In genomic region chr1:7221823-7222462, GRCh38 we compare ENCODE assay signal across 34 cellular contexts.
DNase-seq lines count a peak whose midpoint lies in the region; ATAC-seq, FAIRE-seq and TF ChIP-seq lines count a peak whose summit lies in the region.
"Had no signal": no experiment of that assay in that cellular context is flagged by ENCODE, and none has a peak within 500 bp of the region (broad histone marks: within the 10 kb centered on the region; RNA-seq: fewer than 3 reads in every experiment).

No MANE protein-coding gene starts in this region.

- ATAC-seq in A549: no peak
- ATAC-seq in IMR-90 (ENCODE audit: low read depth): peak; percentile 16; the same call in 1 of the 2 replicates
- ATAC-seq: activated CD8-positive, alpha-beta T cell treated with anti-CD3 and anti-CD28 coated beads for 36 hours; left colon; psoas muscle; SK-N-SH treated with all-trans-retinoic acid at 6 μM for 48 hours; stimulated activated memory B cell treated with anti-CD40 and anti-IgM and Interleukin-4, amounts not matched to agents 10 μg/mL and 1 μg/mL and 100 μg/mL, for 72 hours; T-helper 17 cell had no signal

- H2BK20ac ChIP-seq in IMR-90 (ENCODE audit: low read depth, low read length): peak overlapping the region; percentile 88

- CTCF ChIA-PET in A549 (lab: Yijun Ruan, JAX) (no interaction called here), IMR-90 (lab: Yijun Ruan, JAX) (interaction anchor here (0.7 kb wide), 1 partner anchor 27 kb away, joined by 3 read pairs; no protein-coding TSS in a partner anchor), MCF 10A (lab: Yijun Ruan, JAX) (interaction anchor here (0.6 to 2.4 kb wide), 2 partner anchors 179 to 419 kb away, joined by 3 to 9 read pairs; no protein-coding TSS in a partner anchor)

- dilution Hi-C loops in IMR-90 (cut with HindIII; ENCODE audit: low sequenced_read_pairs, unreplicated experiment): no loop called here

- POLR2A ChIA-PET in A549 (lab: Yijun Ruan, JAX): no interaction called here
- POLR2A ChIA-PET in IMR-90 (lab: Charles Lee; ENCODE audit: unreplicated experiment): no interaction called here
- POLR2A ChIA-PET in MCF 10A (lab: Yijun Ruan, JAX): no interaction called here

- H3K23ac ChIP-seq in IMR-90 (ENCODE audit: low read depth, low read length): 0 out of 2 replicates have a peak overlapping the region, but pooled peaks have one; percentile 12

- H3K4me3 Mint-ChIP-seq in MCF 10A (ENCODE audit: unreplicated experiment): no peak overlapping the region
- H3K4me3 Mint-ChIP-seq: activated CD8-positive, alpha-beta T cell treated with anti-CD3 and anti-CD28 coated beads for 36 hours; activated naive CD4-positive, alpha-beta T cell treated with anti-CD3 and anti-CD28 coated beads, Interleukin-2, amount 10 ng/mL, durations not matched to agents 7 days and 5 days; activated T-helper 1 cell treated with anti-CD3 and anti-CD28 coated beads, Interleukin-12 subunit alpha, Interleukin-12 subunit beta, Interleukin-2, Interleukin-4 antibody, amounts not matched to agents 30 ng/mL and 10 ng/mL and 1 ng/mL, durations not matched to agents 14 hours and 24 hours and 36 hours; B cell; CD4-positive, alpha-beta memory T cell; stimulated activated memory B cell treated with anti-CD40 and anti-IgM and Interleukin-4, amounts not matched to agents 10 μg/mL and 1 μg/mL and 100 μg/mL, for 72 hours; T-helper 17 cell had no signal

- no peak overlapping the region for H4K5ac ChIP-seq in IMR-90 (ENCODE audit: low read depth, low read length)

- H2BK5ac ChIP-seq in IMR-90 (ENCODE audit: low read depth, low read length, poor library complexity, severe bottlenecking): peak overlapping the region; percentile 48

- no peaks in the 10 kb centered on the region for H3K79me1 ChIP-seq in IMR-90 (ENCODE audit: low read depth in 1 of 2, low read length in 2 of 2)

- H3K4ac ChIP-seq in IMR-90 (ENCODE audit: low read depth, low read length): peak overlapping the region; percentile 76

- no peaks in the 10 kb centered on the region for H3K36me3 ChIP-seq in IMR-90 (ENCODE audit: control insufficient read depth, insufficient read depth, low read length)
- no peaks in the 10 kb centered on the region for H3K36me3 ChIP-seq in neural cell (ENCODE audit: insufficient read depth, low read length)
- H3K36me3 ChIP-seq in stomach: no peaks in the 10 kb centered on the region
- H3K36me3 ChIP-seq: adrenal gland, neutrophil had no signal

- H2AFZ ChIP-seq in IMR-90 (replicated peaks; ENCODE audit: low read length, poor library complexity): peak overlapping the region; percentile 76
- H2AFZ ChIP-seq in neural cell (ENCODE audit: low read depth, low read length): no peak overlapping the region
- H2AFZ ChIP-seq: PC-9 had no signal

- H3K79me2 ChIP-seq in neural cell (replicated peaks; ENCODE audit: insufficient read depth, low read length): no peaks in the 10 kb centered on the region

- H3K4me3 ChIP-seq in A549 (no peak overlapping the region), IMR-90 (ENCODE audit: insufficient read depth, low read depth, low read length) (no peak overlapping the region), epithelial cell of esophagus (ENCODE audit: low read length) (no peak overlapping the region), neural cell (ENCODE audit: low read length) (no peak overlapping the region), stomach (no peak overlapping the region)
- H3K4me3 ChIP-seq: adrenal gland, PC-9, psoas muscle had no signal

- H3K27ac ChIP-seq in A549 (peak overlapping the region; percentile 73 to 87; a peak in 4 of 6 replicates), IMR-90 (ENCODE audit: insufficient read depth, low read length) (no peak overlapping the region; the same call in 1 of the 2 replicates), neural cell (ENCODE audit: low read length) (no peak overlapping the region), stomach (no peak overlapping the region)
- H3K27ac ChIP-seq: adrenal gland, KMS-11, neutrophil, PC-9, psoas muscle had no signal

- H3K56ac ChIP-seq in IMR-90 (ENCODE audit: extremely low read depth, insufficient read depth, low read length): no peak overlapping the region

- peak overlapping the region; percentile 95 for H2AK5ac ChIP-seq in IMR-90 (ENCODE audit: low read depth, low read length)

- H3K9me3 Mint-ChIP-seq in MCF 10A (ENCODE audit: unreplicated experiment): no peaks in the 10 kb centered on the region
- H3K9me3 Mint-ChIP-seq: activated CD8-positive, alpha-beta T cell treated with anti-CD3 and anti-CD28 coated beads for 36 hours; activated naive CD4-positive, alpha-beta T cell treated with anti-CD3 and anti-CD28 coated beads, Interleukin-2, amount 10 ng/mL, durations not matched to agents 7 days and 5 days; activated T-helper 1 cell treated with anti-CD3 and anti-CD28 coated beads, Interleukin-12 subunit alpha, Interleukin-12 subunit beta, Interleukin-2, Interleukin-4 antibody, amounts not matched to agents 30 ng/mL and 10 ng/mL and 1 ng/mL, durations not matched to agents 14 hours and 24 hours and 36 hours; CD4-positive, alpha-beta memory T cell had no signal

- FAIRE-seq in A549 (lab: Jason Lieb, UNC) (no peak), HTR-8/SVneo (lab: Jason Lieb, UNC) (no peak)
- FAIRE-seq: A204.1, D721Med, GM19239 had no signal

- H3K9me2 ChIP-seq in neural cell (ENCODE audit: insufficient read depth, low read length): no peaks in the 10 kb centered on the region

- BruUV-seq in IMR-90 (replicated peaks; lab: Mats Ljungman, UMichigan): no TSS peak
- BruUV-seq in MCF 10A (replicated peaks; lab: Mats Ljungman, UMichigan): no TSS peak

- WGBS in A549 (ENCODE audit: missing lambda C conversion rate): 85% methylated on average over 12 of the region's 12 CpGs
- WGBS in IMR-90 (ENCODE audit: extremely low coverage in 2 of 2, insufficient read length in 1 of 2), 2 experiments: 54% methylated on average over 4 of the region's 12 CpGs; no CpG with 5 or more reads in 1 of the 2 experiments
- 68 to 72% (median 70%) methylated on average over 12 of the region's 12 CpGs for WGBS in stomach, 5 donors

- no peak for TF ChIP-seq EP300 in A549 (IDR thresholded peaks at IDR 0.05)
- TF ChIP-seq EP300 in neural cell (conservative IDR thresholded peaks at IDR 0.05; ENCODE audit: poor library complexity, severe bottlenecking): peak; percentile 18
- no peak for TF ChIP-seq EP300 in stomach (IDR thresholded peaks at IDR 0.05)

- TF ChIP-seq RAD21 in A549 (conservative IDR thresholded peaks at IDR 0.05 in 1 of 2, IDR thresholded peaks at IDR 0.05 in 1 of 2) (no peak), IMR-90 (IDR thresholded peaks at IDR 0.05; ENCODE audit: low read length) (no peak), neural cell (conservative IDR thresholded peaks at IDR 0.05) (no peak)

- H4K91ac ChIP-seq in IMR-90 (ENCODE audit: insufficient read depth, low read depth, low read length): peak overlapping the region; percentile 71

- no peak overlapping the region for H3K4me2 ChIP-seq in A549
- no peak overlapping the region for H3K4me2 ChIP-seq in IMR-90 (ENCODE audit: low read depth, low read length)
- no peak overlapping the region for H3K4me2 ChIP-seq in neural cell (ENCODE audit: low read length)
- H3K4me2 ChIP-seq: KMS-11, PC-9 had no signal

- no peak overlapping the region for H3K18ac ChIP-seq in IMR-90 (ENCODE audit: low read depth, low read length)

- TF ChIP-seq POLR2A in A549 (IDR thresholded peaks at IDR 0.05; ENCODE audit: low read length) (no peak), IMR-90 (IDR thresholded peaks at IDR 0.05; ENCODE audit: low read depth, low read length) (no peak), stomach (IDR thresholded peaks at IDR 0.05) (no peak)

- H4K20me1 ChIP-seq in IMR-90 (ENCODE audit: insufficient read depth, low read length) (no peaks in the 10 kb centered on the region), neural cell (ENCODE audit: insufficient read depth) (no peaks in the 10 kb centered on the region)

- peaks cover 6% of the 10 kb centered on the region for H3K4me1 Mint-ChIP-seq in MCF 10A (ENCODE audit: insufficient read depth, unreplicated experiment)
- H3K4me1 Mint-ChIP-seq: activated naive CD4-positive, alpha-beta T cell treated with anti-CD3 and anti-CD28 coated beads, Interleukin-2, amount 10 ng/mL, durations not matched to agents 7 days and 5 days; B cell; CD4-positive, alpha-beta memory T cell; stimulated activated memory B cell treated with anti-CD40 and anti-IgM and Interleukin-4, amounts not matched to agents 10 μg/mL and 1 μg/mL and 100 μg/mL, for 72 hours had no signal

- DNase-seq in A549 (ENCODE audit: low read depth in 1 of 2, low spot score in 1 of 2): no peak
- DNase-seq in IMR-90: peak; percentile 48
- DNase-seq in epithelial cell of esophagus (ENCODE audit: low read depth): peak; percentile 15
- no peak for DNase-seq in stomach
- no peak for DNase-seq in NCI-H1105 treated with DMSO at 0.1 percent for 48 hours (lab: John Stamatoyannopoulos, UW)
- DNase-seq in HTR-8/SVneo (ENCODE audit: insufficient read length, low spot score): no peak
- DNase-seq in MCF 10A (ENCODE audit: unreplicated experiment): no peak
- DNase-seq: activated CD4-positive, alpha-beta T cell treated with anti-CD3 and anti-CD28 coated beads for 1 hour; activated CD8-positive, alpha-beta memory T cell treated with anti-CD3 and anti-CD28 coated beads, Interleukin-2, amount 50 U/mL, for 48 hours; activated CD8-positive, alpha-beta T cell treated with anti-CD3 and anti-CD28 coated beads for 36 hours; activated naive CD4-positive, alpha-beta T cell treated with anti-CD3 and anti-CD28 coated beads, Interleukin-2, amount 10 ng/mL, durations not matched to agents 7 days and 5 days; CD4-positive, alpha-beta memory T cell; DND-41; hypothalamus; left colon; NCI-H1436; NCI-H2081; NCI-H2227 treated with DMSO at 0.1 percent for 48 hours; NCI-H69; PC-9; psoas muscle; Right ventricle myocardium superior; T-helper 17 cell had no signal

- H2AK9ac ChIP-seq in IMR-90 (replicated peaks; ENCODE audit: low read depth, low read length, poor library complexity): peak overlapping the region; percentile 85

- intact Hi-C loops in IMR-90 (cut with micrococcal nuclease): loop anchor here (5.0 kb wide), 1 partner anchor 75 kb away; no protein-coding TSS in a partner anchor
- intact Hi-C loops in stomach (cut with DNase I; ENCODE audit: low total_unique reads): no loop called here
- intact Hi-C loops in MCF 10A (cut with micrococcal nuclease): loop anchor here (5.0 kb wide), 1 partner anchor 425 kb away; no protein-coding TSS in a partner anchor

- peak overlapping the region; percentile 76 for H2BK120ac ChIP-seq in IMR-90 (ENCODE audit: low read depth, low read length)

- no peak overlapping the region for H3K9ac ChIP-seq in IMR-90 (ENCODE audit: low read depth, low read length)
- no peak overlapping the region for H3K9ac ChIP-seq in neural cell (ENCODE audit: low read length)
- H3K9ac ChIP-seq: KMS-11 had no signal

- peaks cover 5% of the 10 kb centered on the region for H3K36me3 Mint-ChIP-seq in MCF 10A (ENCODE audit: insufficient read depth, unreplicated experiment)
- H3K36me3 Mint-ChIP-seq: activated naive CD4-positive, alpha-beta T cell treated with anti-CD3 and anti-CD28 coated beads, Interleukin-2, amount 10 ng/mL, durations not matched to agents 7 days and 5 days; CD4-positive, alpha-beta memory T cell; stimulated activated memory B cell treated with anti-CD40 and anti-IgM and Interleukin-4, amounts not matched to agents 10 μg/mL and 1 μg/mL and 100 μg/mL, for 72 hours had no signal

- H3K27me3 Mint-ChIP-seq in MCF 10A (ENCODE audit: insufficient read depth, unreplicated experiment): no peaks in the 10 kb centered on the region

- H3K27me3 ChIP-seq in IMR-90 (ENCODE audit: control insufficient read depth, insufficient read depth, low read length): no peaks in the 10 kb centered on the region
- no peaks in the 10 kb centered on the region for H3K27me3 ChIP-seq in neural cell (ENCODE audit: insufficient read depth, low read depth, low read length)
- H3K27me3 ChIP-seq in stomach: peaks cover 0 to 4% (median 0%) of the 10 kb centered on the region in 3 donors
- H3K27me3 ChIP-seq: adrenal gland, neutrophil had no signal

- peak overlapping the region; percentile 42 to 57 for H4K8ac ChIP-seq in IMR-90 (ENCODE audit: low read depth in 2 of 2, low read length in 2 of 2)

- in situ Hi-C loops in IMR-90 (cut with MboI; ENCODE audit: low sequenced_read_pairs): loop anchor here (10.0 to 25.0 kb wide), 2 partner anchors 427 to 510 kb away; partner anchors contain the start of gene DNAJC11

- H3K4me1 ChIP-seq in A549 (peaks cover 18% of the 10 kb centered on the region), IMR-90 (ENCODE audit: control insufficient read depth, insufficient read depth, low read length) (peaks cover 9% of the 10 kb centered on the region), stomach (no peaks in the 10 kb centered on the region)
- H3K4me1 ChIP-seq: adrenal gland, psoas muscle had no signal

- H3K9me3 ChIP-seq in A549 (peaks cover 27% of the 10 kb centered on the region), IMR-90 (ENCODE audit: control insufficient read depth, insufficient read depth, low read length) (no peaks in the 10 kb centered on the region; the same call in 1 of the 2 replicates), neural cell (ENCODE audit: low read length) (no peaks in the 10 kb centered on the region), stomach (no peaks in the 10 kb centered on the region)
- H3K9me3 ChIP-seq: adrenal gland, neutrophil, psoas muscle had no signal

- no peak for TF ChIP-seq CTCF in A549 (IDR thresholded peaks at IDR 0.05)
- no peak for TF ChIP-seq CTCF in IMR-90 (conservative IDR thresholded peaks at IDR 0.05; ENCODE audit: low read depth, low read length)
- no peak for TF ChIP-seq CTCF in epithelial cell of esophagus (IDR thresholded peaks at IDR 0.05; ENCODE audit: insufficient read depth, low read depth, low read length, missing control alignments)
- TF ChIP-seq CTCF in neural cell (IDR thresholded peaks at IDR 0.05; ENCODE audit: poor library complexity, severe bottlenecking): no peak
- no peak for TF ChIP-seq CTCF in stomach (IDR thresholded peaks at IDR 0.05)
- no peak for TF ChIP-seq CTCF in MCF 10A (IDR thresholded peaks at IDR 0.05; ENCODE audit: unreplicated experiment)

- H3K27ac Mint-ChIP-seq in MCF 10A (ENCODE audit: low read depth, unreplicated experiment): no peak overlapping the region
- H3K27ac Mint-ChIP-seq: activated CD8-positive, alpha-beta T cell treated with anti-CD3 and anti-CD28 coated beads for 36 hours; activated naive CD4-positive, alpha-beta T cell treated with anti-CD3 and anti-CD28 coated beads, Interleukin-2, amount 10 ng/mL, durations not matched to agents 7 days and 5 days; activated T-helper 1 cell treated with anti-CD3 and anti-CD28 coated beads, Interleukin-12 subunit alpha, Interleukin-12 subunit beta, Interleukin-2, Interleukin-4 antibody, amounts not matched to agents 30 ng/mL and 10 ng/mL and 1 ng/mL, durations not matched to agents 14 hours and 24 hours and 36 hours; B cell; CD4-positive, alpha-beta memory T cell; stimulated activated memory B cell treated with anti-CD40 and anti-IgM and Interleukin-4, amounts not matched to agents 10 μg/mL and 1 μg/mL and 100 μg/mL, for 72 hours; T-helper 17 cell had no signal

- H2BK15ac ChIP-seq in IMR-90 (ENCODE audit: low read depth, low read length): peak overlapping the region; percentile 77; the same call in 2 of the 3 replicates

- H3K14ac ChIP-seq in IMR-90 (replicated peaks; ENCODE audit: low read depth, low read length): peak overlapping the region; percentile 83

- H3F3A ChIP-seq in neural cell (ENCODE audit: insufficient read depth, low read length, poor library complexity, severe bottlenecking): no peaks in the 10 kb centered on the region

- H3K9me1 ChIP-seq in IMR-90 (ENCODE audit: insufficient read depth, low read length): peaks cover 25% of the 10 kb centered on the region

Comparison
In these comparisons a context has a peak if more than half of its experiments do, and no peak if none do; other contexts are left out.
1. DNase-seq: peak in IMR-90 (single experiment) and epithelial cell of esophagus (single experiment); none in A549 (0 of 2), stomach (single experiment), NCI-H1105 treated with DMSO at 0.1 percent for 48 hours (single experiment), HTR-8/SVneo (single experiment) and MCF 10A (single experiment).
2. H3K27ac ChIP-seq: peak in A549 (2 of 2); none in IMR-90 (single experiment), neural cell (single experiment) and stomach (0 of 5).